ENCODE assay signal across 15 cellular contexts in the genomic region with DNA sequence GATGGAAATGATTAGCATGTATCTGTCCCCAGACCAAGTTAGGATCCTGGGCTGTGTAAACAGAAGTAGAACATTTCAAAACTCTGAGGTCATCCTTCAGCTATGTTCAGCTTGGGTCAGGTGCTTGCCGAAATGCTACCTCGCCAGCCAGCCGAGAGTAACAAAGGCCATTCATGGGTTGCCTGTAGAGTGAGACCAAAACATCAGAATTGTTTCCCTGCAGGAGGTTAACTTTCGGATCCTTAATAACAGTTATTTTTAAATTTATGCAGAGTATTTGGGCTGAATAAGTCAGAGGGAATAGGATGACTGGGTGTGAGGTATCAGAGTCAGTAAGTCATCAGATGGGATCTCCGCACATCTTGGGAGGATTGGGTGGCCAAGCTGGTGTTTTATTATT. TPM values are rescaled to one million over a fixed set of nuclear protein-coding genes. Genes with fewer than 3 reads are reported as not detected.
DNase-seq lines count a peak whose midpoint lies in the region; ATAC-seq and TF ChIP-seq lines count a peak whose summit lies in the region.
"Had no signal": no experiment of that assay in that cellular context is flagged by ENCODE, and none has a peak within 500 bp of the region (broad histone marks: within the 10 kb centered on the region; RNA-seq: fewer than 3 reads in every experiment).

No MANE protein-coding gene starts in this region.

- TF ChIP-seq CTCF in body of pancreas (IDR thresholded peaks at IDR 0.05) (no peak), gastroesophageal sphincter (IDR thresholded peaks at IDR 0.05) (no peak)

- H3K4me3 Mint-ChIP-seq in stimulated activated naive CD8-positive, alpha-beta T cell treated with anti-CD3 and anti-CD28 coated beads, Interleukin-15, amount 100 ng/mL, for 72 hours, result no peak overlapping the region
- no peak overlapping the region for H3K4me3 Mint-ChIP-seq in activated CD4-positive, alpha-beta T cell treated with anti-CD3 and anti-CD28 coated beads for 36 hours

- H3K36me3 ChIP-seq in body of pancreas (replicated peaks in 1 of 2; ENCODE audit: insufficient read depth in 1 of 2, low read depth in 2 of 2), result no peaks in the 10 kb centered on the region
- peaks cover 0 to 43% of the 10 kb centered on the region in 2 donors for H3K36me3 ChIP-seq in gastroesophageal sphincter

- no peaks in the 10 kb centered on the region for H3K27me3 Mint-ChIP-seq in stimulated activated naive CD8-positive, alpha-beta T cell treated with anti-CD3 and anti-CD28 coated beads, Interleukin-15, amount 100 ng/mL, for 72 hours
- no peaks in the 10 kb centered on the region for H3K27me3 Mint-ChIP-seq in activated CD4-positive, alpha-beta T cell treated with anti-CD3 and anti-CD28 coated beads for 36 hours

- POLR2A ChIA-PET in activated CD4-positive, alpha-beta T cell treated with anti-CD3 and anti-CD28 coated beads for 36 hours (lab: Charles Lee), result no interaction called here

- peak in 1 of 3 donors; percentile 16 for TF ChIP-seq POLR2A in body of pancreas (IDR thresholded peaks at IDR 0.05)
- no peak for TF ChIP-seq POLR2A in gastroesophageal sphincter (IDR thresholded peaks at IDR 0.05)

- CTCF ChIA-PET in activated CD4-positive, alpha-beta T cell treated with anti-CD3 and anti-CD28 coated beads for 36 hours (lab: Charles Lee), result interaction anchor here (1.5 to 12.5 kb wide), 3 partner anchors 13 to 102 kb away, joined by 4 to 108 read pairs (median 18); no protein-coding TSS in a partner anchor

- WGBS in body of pancreas, 2 donors, result 73 to 76% methylated on average over 5 of the region's 5 CpGs
- WGBS in gastroesophageal sphincter (ENCODE audit: low coverage in 1 of 2), 2 donors, result 91 to 100% methylated on average over 1 to 5 of the region's 5 CpGs

- H3K9me3 ChIP-seq in body of pancreas, result no peaks in the 10 kb centered on the region
- no peaks in the 10 kb centered on the region for H3K9me3 ChIP-seq in gastroesophageal sphincter
- H3K9me3 ChIP-seq: suprapubic skin had no signal

- H3K27ac Mint-ChIP-seq in stimulated activated naive CD8-positive, alpha-beta T cell treated with anti-CD3 and anti-CD28 coated beads, Interleukin-15, amount 100 ng/mL, for 72 hours, result no peak overlapping the region
- no peak overlapping the region for H3K27ac Mint-ChIP-seq in activated CD4-positive, alpha-beta T cell treated with anti-CD3 and anti-CD28 coated beads for 36 hours

- intact Hi-C loops in body of pancreas (cut with DNase I), result no loop called here
- intact Hi-C loops in activated CD4-positive, alpha-beta T cell treated with anti-CD3 and anti-CD28 coated beads for 36 hours (cut with DNase I, micrococcal nuclease), result no loop called here

- TF ChIP-seq EP300 in gastroesophageal sphincter (IDR thresholded peaks at IDR 0.05), result no peak

- H3K4me1 Mint-ChIP-seq in stimulated activated naive CD8-positive, alpha-beta T cell treated with anti-CD3 and anti-CD28 coated beads, Interleukin-15, amount 100 ng/mL, for 72 hours, result no peaks in the 10 kb centered on the region
- peaks cover 6% of the 10 kb centered on the region for H3K4me1 Mint-ChIP-seq in activated CD4-positive, alpha-beta T cell treated with anti-CD3 and anti-CD28 coated beads for 36 hours

- H3K4me3 ChIP-seq in body of pancreas (no peak overlapping the region), gastroesophageal sphincter (no peak overlapping the region)
- H3K4me3 ChIP-seq: suprapubic skin had no signal

- H3K9me3 Mint-ChIP-seq in stimulated activated naive CD8-positive, alpha-beta T cell treated with anti-CD3 and anti-CD28 coated beads, Interleukin-15, amount 100 ng/mL, for 72 hours, result no peaks in the 10 kb centered on the region
- H3K9me3 Mint-ChIP-seq in activated CD4-positive, alpha-beta T cell treated with anti-CD3 and anti-CD28 coated beads for 36 hours (ENCODE audit: low read depth), result no peaks in the 10 kb centered on the region

- no peak for DNase-seq in stimulated activated naive CD8-positive, alpha-beta T cell treated with anti-CD3 and anti-CD28 coated beads, Interleukin-15, Interleukin-2, amounts not matched to agents 100 U/mL and 50 U/mL, for 24 hours
- DNase-seq in stimulated activated naive CD8-positive, alpha-beta T cell treated with anti-CD3 and anti-CD28 coated beads, Interleukin-15, amount 100 ng/mL, for 72 hours, result no peak
- DNase-seq in body of pancreas (peak in 3 of 4 donors; percentile 49 to 54 (median 50)), iris pigment epithelial cell (ENCODE audit: low read depth) (peak; percentile 69), cortex of kidney (lab: John Stamatoyannopoulos, UW) (no peak), AML-193 (lab: John Stamatoyannopoulos, UW) (no peak)
- no peak for DNase-seq in activated CD4-positive, alpha-beta T cell treated with anti-CD3 and anti-CD28 coated beads for 36 hours
- DNase-seq: activated CD4-positive, alpha-beta T cell treated with anti-CD3 and anti-CD28 coated beads for 4 hours; activated gamma-delta T cell; cerebellar nuclear complex; DMS53; NCI-H1105; NCI-H82 had no signal

- ATAC-seq in stimulated activated naive CD8-positive, alpha-beta T cell treated with anti-CD3 and anti-CD28 coated beads, Interleukin-15, Interleukin-2, amounts not matched to agents 100 U/mL and 50 U/mL, for 24 hours, result peak; percentile 43
- ATAC-seq in stimulated activated naive CD8-positive, alpha-beta T cell treated with anti-CD3 and anti-CD28 coated beads, Interleukin-15, amount 100 ng/mL, for 72 hours, result no peak
- ATAC-seq in body of pancreas, result peak; percentile 94
- no peak for ATAC-seq in activated CD4-positive, alpha-beta T cell treated with anti-CD3 and anti-CD28 coated beads for 36 hours
- ATAC-seq in gastroesophageal sphincter, result no peak

- H3K27me3 ChIP-seq in body of pancreas (no peaks in the 10 kb centered on the region), gastroesophageal sphincter (no peaks in the 10 kb centered on the region)
- H3K27me3 ChIP-seq: suprapubic skin had no signal

- H3K27ac ChIP-seq in body of pancreas (peak overlapping the region in 3 of 4 donors; percentile 41 to 63 (median 61)), gastroesophageal sphincter (no peak overlapping the region)
- H3K27ac ChIP-seq: suprapubic skin had no signal

- H3K4me1 ChIP-seq in body of pancreas, result no peaks in the 10 kb centered on the region
- H3K4me1 ChIP-seq in gastroesophageal sphincter, result no peaks in the 10 kb centered on the region
- H3K4me1 ChIP-seq: suprapubic skin had no signal

- peaks cover 30% of the 10 kb centered on the region for H3K36me3 Mint-ChIP-seq in activated CD4-positive, alpha-beta T cell treated with anti-CD3 and anti-CD28 coated beads for 36 hours (ENCODE audit: low read depth)

RNA-seq across cellular contexts. Expression of a gene that starts 35.6 kb away (rescaled TPM):
- 10 to 100 TPM; 18.4 to 18.5 TPM for total RNA-seq in body of pancreas
- total RNA-seq in activated CD4-positive, alpha-beta T cell treated with anti-CD3 and anti-CD28 coated beads for 36 hours, result 10 to 100 TPM; 38.2 to 40.1 TPM
- total RNA-seq in gastroesophageal sphincter, result 10 to 100 TPM; 12.0 to 30.3 (median 20.5) TPM

Comparison
In these comparisons a context has a peak if more than half of its experiments do, and no peak if none do; other contexts are left out.
1. ATAC-seq: peak in stimulated activated naive CD8-positive, alpha-beta T cell treated with anti-CD3 and anti-CD28 coated beads, Interleukin-15, Interleukin-2, amounts not matched to agents 100 U/mL and 50 U/mL, for 24 hours (single experiment) and body of pancreas (single experiment); none in stimulated activated naive CD8-positive, alpha-beta T cell treated with anti-CD3 and anti-CD28 coated beads, Interleukin-15, amount 100 ng/mL, for 72 hours (single experiment), activated CD4-positive, alpha-beta T cell treated with anti-CD3 and anti-CD28 coated beads for 36 hours (single experiment) and gastroesophageal sphincter (single experiment).
2. DNase-seq: peak in body of pancreas (3 of 4) and iris pigment epithelial cell (single experiment); none in stimulated activated naive CD8-positive, alpha-beta T cell treated with anti-CD3 and anti-CD28 coated beads, Interleukin-15, Interleukin-2, amounts not matched to agents 100 U/mL and 50 U/mL, for 24 hours (single experiment), stimulated activated naive CD8-positive, alpha-beta T cell treated with anti-CD3 and anti-CD28 coated beads, Interleukin-15, amount 100 ng/mL, for 72 hours (0 of 2), cortex of kidney (single experiment), activated CD4-positive, alpha-beta T cell treated with anti-CD3 and anti-CD28 coated beads for 36 hours (single experiment) and AML-193 (0 of 2).
3. H3K27ac ChIP-seq: peak in body of pancreas (3 of 4); none in gastroesophageal sphincter (0 of 4).